In genomic region chr10:80410578-80411145, GRCh38 we compare ENCODE assay signal across 15 cellular contexts. TPM values are rescaled to one million over a fixed set of nuclear protein-coding genes. Genes with fewer than 3 reads are reported as not detected.
DNase-seq lines count a peak whose midpoint lies in the region; ATAC-seq and TF ChIP-seq lines count a peak whose summit lies in the region.
"Had no signal": no experiment of that assay in that cellular context is flagged by ENCODE, and none has a peak within 500 bp of the region (broad histone marks: within the 10 kb centered on the region; RNA-seq: fewer than 3 reads in every experiment).

No MANE protein-coding gene starts in this region.

- intact Hi-C loops in heart left ventricle (cut with DNase I): no loop called here
- intact Hi-C loops in left ventricle myocardium superior (cut with micrococcal nuclease): no loop called here
- intact Hi-C loops in transverse colon (cut with DNase I; ENCODE audit: low total_unique reads): no loop called here

- TF ChIP-seq POLR2A in heart left ventricle (IDR thresholded peaks at IDR 0.05) (no peak), transverse colon (IDR thresholded peaks at IDR 0.05) (no peak)

- in situ Hi-C loops in transverse colon (cut with MboI; ENCODE audit: low pct_ligation_motif_present in 1 of 4, low pct_unique_long_range_greater_than_20kb in 1 of 4, low sequenced_read_pairs in 3 of 4): no loop called here

- H3K9ac ChIP-seq in mucosa of rectum (ENCODE audit: low read depth in 1 of 2, low read length in 2 of 2): peak overlapping the region in 1 of 2 donors; percentile 18

- H3K4me1 ChIP-seq in heart left ventricle (peaks cover 3 to 80% (median 70%) of the 10 kb centered on the region in 12 donors), mucosa of rectum (ENCODE audit: control insufficient read depth in 2 of 2, insufficient read depth in 2 of 2, low read length in 2 of 2) (peaks cover 45 to 48% of the 10 kb centered on the region in 2 donors), transverse colon (peaks cover 39 to 81% (median 76%) of the 10 kb centered on the region in 4 donors)

- TF ChIP-seq CTCF in heart left ventricle (IDR thresholded peaks at IDR 0.05) (no peak), transverse colon (IDR thresholded peaks at IDR 0.05) (no peak)

- H3K36me3 ChIP-seq in heart left ventricle: no peaks in the 10 kb centered on the region
- H3K36me3 ChIP-seq in mucosa of rectum (ENCODE audit: control insufficient read depth in 2 of 2, insufficient read depth in 2 of 2, low read length in 2 of 2): no peaks in the 10 kb centered on the region
- no peaks in the 10 kb centered on the region for H3K36me3 ChIP-seq in transverse colon

- H3K27ac ChIP-seq in heart left ventricle (peak overlapping the region in 11 of 12 donors; percentile 4 to 95 (median 62)), mucosa of rectum (ENCODE audit: low read depth in 2 of 2, low read length in 2 of 2) (peak overlapping the region; percentile 45 to 52), transverse colon (peak overlapping the region; percentile 83 to 93 (median 86))
- H3K27ac ChIP-seq: foreskin keratinocyte had no signal

- peaks cover 0 to 6% (median 0%) of the 10 kb centered on the region in 9 donors for H3K27me3 ChIP-seq in heart left ventricle
- no peaks in the 10 kb centered on the region for H3K27me3 ChIP-seq in mucosa of rectum (ENCODE audit: control insufficient read depth in 2 of 2, insufficient read depth in 2 of 2, low read length in 2 of 2)
- H3K27me3 ChIP-seq in transverse colon: no peaks in the 10 kb centered on the region
- H3K27me3 ChIP-seq: foreskin keratinocyte had no signal

- 53 to 68% (median 59%) methylated on average over 5 of the region's 5 CpGs for WGBS in heart left ventricle, 4 donors
- WGBS in transverse colon (ENCODE audit: low coverage in 1 of 2), 2 donors: 50% methylated on average over 5 of the region's 5 CpGs; no CpG with 5 or more reads in 1 of the 2 donors

- no peak for ATAC-seq in heart left ventricle
- no peak for ATAC-seq in left ventricle myocardium superior
- no peak for ATAC-seq in HG03457 (IDR thresholded peaks at IDR 0.05; ENCODE audit: unreplicated experiment)
- ATAC-seq: natural killer cell treated with Interleukin-12 subunit alpha and Interleukin-12 subunit beta and Interleukin-15 and Interleukin-18, amount 100 ng/mL, for 72 hours had no signal

- no peak for TF ChIP-seq EP300 in transverse colon (IDR thresholded peaks at IDR 0.05; ENCODE audit: low read depth)

- H3K9me3 ChIP-seq in heart left ventricle (no peaks in the 10 kb centered on the region), mucosa of rectum (ENCODE audit: control insufficient read depth in 2 of 2, low read length in 2 of 2) (no peaks in the 10 kb centered on the region), transverse colon (no peaks in the 10 kb centered on the region)

- DNase-seq in heart left ventricle (no peak), left ventricle myocardium superior (no peak), dermis blood vessel endothelial cell (peak; percentile 41), transverse colon (peak; percentile 32), NCI-H146 (lab: John Stamatoyannopoulos, UW) (no peak), cerebellum (ENCODE audit: low spot score) (no peak)
- DNase-seq: activated naive CD4-positive, alpha-beta T cell treated with anti-CD3 and anti-CD28 coated beads, Interleukin-2, amount 10 ng/mL, durations not matched to agents 7 days and 5 days; cortex of kidney; foreskin keratinocyte; Kasumi-1; NCI-H2029 treated with DMSO at 0.1 percent for 48 hours had no signal

- H3K4me3 ChIP-seq in heart left ventricle: peak overlapping the region in 3 of 12 donors; percentile 11 to 90 (median 87)
- peak overlapping the region in 1 of 2 donors; percentile 85 for H3K4me3 ChIP-seq in mucosa of rectum (ENCODE audit: low read length in 2 of 2)
- H3K4me3 ChIP-seq in transverse colon: peak overlapping the region in 1 of 4 donors; percentile 2

RNA-seq across cellular contexts. Expression of gene PRXL2A, which starts 2.3 kb away (rescaled TPM):
- total RNA-seq in heart left ventricle (100 to 1,000 TPM in 1 of 9 donors, 10 to 100 TPM in 8; 63.9 to 123 (median 78.6) TPM), left ventricle myocardium superior (119 TPM), dermis blood vessel endothelial cell (343 and 346 TPM in 2 replicates), transverse colon (10 to 100 TPM; 21.7 to 64.6 (median 38.7) TPM), cerebellum (36.8 TPM)
- polyA plus RNA-seq in heart left ventricle: 10 to 100 TPM; 69.9 to 74.4 TPM

RNA-seq across cellular contexts. Expression of gene TSPAN14, which starts 43.4 kb away (rescaled TPM):
- total RNA-seq in heart left ventricle (10 to 100 TPM; 24.6 to 71.5 (median 39.6) TPM), left ventricle myocardium superior (41.2 TPM), dermis blood vessel endothelial cell (91.0 and 148 TPM in 2 replicates), transverse colon (10 to 100 TPM; 18.9 to 72.9 (median 55.8) TPM), cerebellum (20.5 TPM)
- 10 to 100 TPM; 17.4 to 46.3 TPM for polyA plus RNA-seq in heart left ventricle

RNA-seq across cellular contexts. Expression of gene DYDC2, which starts 54.1 kb away (rescaled TPM):
- total RNA-seq in heart left ventricle (not detected), left ventricle myocardium superior (not detected), dermis blood vessel endothelial cell (not detected in 2 replicates), transverse colon (not detected), cerebellum (1.2 TPM)
- polyA plus RNA-seq in heart left ventricle: not detected
- total RNA-seq: natural killer cell treated with Interleukin-12 subunit alpha and Interleukin-12 subunit beta and Interleukin-15 and Interleukin-18, amount 100 ng/mL, for 72 hours had no signal

RNA-seq across cellular contexts. Expression of gene DYDC1, which starts 54.1 kb away (rescaled TPM):
- total RNA-seq in heart left ventricle (not detected), left ventricle myocardium superior (not detected), dermis blood vessel endothelial cell (not detected in 2 replicates), transverse colon (not detected), cerebellum (not detected)
- not detected for polyA plus RNA-seq in heart left ventricle
- total RNA-seq: foreskin keratinocyte; kidney epithelial cell; natural killer cell treated with Interleukin-12 subunit alpha and Interleukin-12 subunit beta and Interleukin-15 and Interleukin-18, amount 100 ng/mL, for 72 hours had no signal
- polyA plus RNA-seq: foreskin keratinocyte had no signal

Comparison
In these comparisons a context has a peak if more than half of its experiments do, and no peak if none do; other contexts are left out.
1. DNase-seq: peak in dermis blood vessel endothelial cell (single experiment) and transverse colon (single experiment); none in heart left ventricle (0 of 5), left ventricle myocardium superior (single experiment), NCI-H146 (single experiment) and cerebellum (single experiment).
2. Peak in every context shown above with its lines, with median percentiles within 50 percentile points of each other: H3K27ac ChIP-seq.